In the genomic region with DNA sequence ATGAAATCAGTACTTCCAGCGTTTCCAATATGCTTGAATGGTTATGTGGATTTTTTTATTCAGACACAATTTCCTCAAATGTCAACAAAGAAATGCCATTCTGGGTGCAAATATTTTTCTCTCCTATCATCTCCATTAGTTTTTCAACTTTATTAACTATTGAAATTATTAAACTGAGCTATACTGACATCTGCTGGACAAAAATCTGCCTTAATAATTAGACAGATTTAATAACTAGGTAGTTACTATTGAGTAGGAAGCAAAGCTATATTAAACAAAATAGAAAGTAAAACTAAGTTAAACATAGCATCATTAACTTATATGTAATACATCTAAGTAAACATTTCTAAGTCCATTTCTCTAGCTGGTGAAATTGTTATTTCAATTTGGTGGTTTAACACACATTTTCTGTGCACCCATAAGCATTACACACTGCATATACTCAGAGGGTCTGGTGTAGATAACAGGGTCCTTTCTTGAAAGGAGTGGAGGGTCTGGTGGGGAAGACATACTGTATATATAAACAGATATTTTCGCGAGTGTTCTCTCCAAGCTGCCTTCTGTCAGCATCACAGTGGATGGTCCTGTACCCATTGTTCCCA, we compare ENCODE assay signal across 9 cellular contexts.
DNase-seq lines count a peak whose midpoint lies in the region; ATAC-seq and TF ChIP-seq lines count a peak whose summit lies in the region.
"Had no signal": no experiment of that assay in that cellular context is flagged by ENCODE, and none has a peak within 500 bp of the region (broad histone marks: within the 10 kb centered on the region; RNA-seq: fewer than 3 reads in every experiment).

No MANE protein-coding gene starts in this region.

- no peak overlapping the region for H3K4me2 ChIP-seq in OCI-LY3 (ENCODE audit: low read length)

- no peaks in the 10 kb centered on the region for H3K79me2 ChIP-seq in OCI-LY3 (ENCODE audit: low read length)

- no peaks in the 10 kb centered on the region for H3K9me3 ChIP-seq in cardiac muscle cell (ENCODE audit: low read depth)
- no peaks in the 10 kb centered on the region for H3K9me3 ChIP-seq in OCI-LY3 (ENCODE audit: insufficient read depth, low read length)
- H3K9me3 ChIP-seq in tibial artery = no peaks in the 10 kb centered on the region

- H3K4me3 ChIP-seq in cardiac muscle cell = no peak overlapping the region
- H3K4me3 ChIP-seq in OCI-LY3 (ENCODE audit: low read length) = no peak overlapping the region
- H3K4me3 ChIP-seq in foreskin fibroblast (ENCODE audit: low read depth in 1 of 2, low read length in 2 of 2) = no peak overlapping the region
- H3K4me3 ChIP-seq in tibial artery = no peak overlapping the region

- no peak overlapping the region for H3K9ac ChIP-seq in OCI-LY3 (ENCODE audit: low read length)

- no peak overlapping the region for H3K4me3 Mint-ChIP-seq in T-helper 2 cell treated with Interferon-gamma antibody and Interleukin-4, amounts not matched to agents 5 μg/mL and 100 μg/mL, for 36 hours

- H4K20me1 ChIP-seq in OCI-LY3 (ENCODE audit: insufficient read depth, low read length) = no peaks in the 10 kb centered on the region

- peaks cover 2% of the 10 kb centered on the region for H3K27me3 Mint-ChIP-seq in T-helper 2 cell treated with Interferon-gamma antibody and Interleukin-4, amounts not matched to agents 5 μg/mL and 100 μg/mL, for 36 hours (ENCODE audit: low read depth)

- intact Hi-C loops in left ventricle myocardium superior (cut with micrococcal nuclease) (loop anchor here (5.0 kb wide), 1 partner anchor 152 kb away; no protein-coding TSS in a partner anchor), tibial artery (cut with DNase I; ENCODE audit: low total_unique reads) (loop anchor here (5.0 kb wide), 1 partner anchor 147 kb away; no protein-coding TSS in a partner anchor)

- H3K4me1 Mint-ChIP-seq in T-helper 2 cell treated with Interferon-gamma antibody and Interleukin-4, amounts not matched to agents 5 μg/mL and 100 μg/mL, for 36 hours (ENCODE audit: low read depth) = no peaks in the 10 kb centered on the region

- peak; percentile 43 for TF ChIP-seq CTCF in cardiac muscle cell (IDR thresholded peaks at IDR 0.05; ENCODE audit: low read depth, low read length)
- TF ChIP-seq CTCF in OCI-LY3 (IDR thresholded peaks at IDR 0.05; ENCODE audit: low read depth, low read length) = peak; percentile 72
- peak; percentile 27 for TF ChIP-seq CTCF in foreskin fibroblast (IDR thresholded peaks at IDR 0.05; ENCODE audit: low read depth, low read length)
- TF ChIP-seq CTCF in tibial artery (IDR thresholded peaks at IDR 0.05) = peak; percentile 41 to 49

- no peaks in the 10 kb centered on the region for H3K36me3 Mint-ChIP-seq in T-helper 2 cell treated with Interferon-gamma antibody and Interleukin-4, amounts not matched to agents 5 μg/mL and 100 μg/mL, for 36 hours (ENCODE audit: low read depth)

- H3K27ac ChIP-seq in cardiac muscle cell (no peak overlapping the region), OCI-LY3 (ENCODE audit: low read length) (no peak overlapping the region), tibial artery (no peak overlapping the region)
- H3K27ac ChIP-seq: HL-60 had no signal

- H3K4me1 ChIP-seq in cardiac muscle cell (ENCODE audit: low read depth) (peaks cover 6% of the 10 kb centered on the region), OCI-LY3 (ENCODE audit: low read length) (no peaks in the 10 kb centered on the region), tibial artery (no peaks in the 10 kb centered on the region)

- no peak for ATAC-seq in left ventricle myocardium superior
- ATAC-seq in GM21447 (IDR thresholded peaks at IDR 0.05; ENCODE audit: unreplicated experiment) = no peak

- H3K36me3 ChIP-seq in cardiac muscle cell (no peaks in the 10 kb centered on the region), OCI-LY3 (replicated peaks; ENCODE audit: low read depth, low read length) (no peaks in the 10 kb centered on the region), tibial artery (no peaks in the 10 kb centered on the region)

- H3K27me3 ChIP-seq in cardiac muscle cell = no peaks in the 10 kb centered on the region
- no peaks in the 10 kb centered on the region for H3K27me3 ChIP-seq in OCI-LY3 (ENCODE audit: low read depth, low read length)
- no peaks in the 10 kb centered on the region for H3K27me3 ChIP-seq in tibial artery

- no peak overlapping the region for H3K27ac Mint-ChIP-seq in T-helper 2 cell treated with Interferon-gamma antibody and Interleukin-4, amounts not matched to agents 5 μg/mL and 100 μg/mL, for 36 hours

- no peaks in the 10 kb centered on the region for H3K9me3 Mint-ChIP-seq in T-helper 2 cell treated with Interferon-gamma antibody and Interleukin-4, amounts not matched to agents 5 μg/mL and 100 μg/mL, for 36 hours

- DNase-seq in cardiac muscle cell (ENCODE audit: low read depth in 1 of 2, low spot score in 1 of 2) = peak; percentile 27 to 32
- no peak for DNase-seq in left ventricle myocardium superior
- peak in 1 of 2 donors; percentile 8 for DNase-seq in foreskin fibroblast
- no peak for DNase-seq in tibial artery
- no peak for DNase-seq in T-helper 2 cell treated with Interferon-gamma antibody and Interleukin-4, amounts not matched to agents 5 μg/mL and 100 μg/mL, for 36 hours (ENCODE audit: low spot score)
- no peak for DNase-seq in SW 1271 (lab: John Stamatoyannopoulos, UW)

- no peak overlapping the region for H2AFZ ChIP-seq in OCI-LY3 (ENCODE audit: low read depth, low read length)

Comparison
In these comparisons a context has a peak if more than half of its experiments do, and no peak if none do; other contexts are left out.
1. DNase-seq: peak in cardiac muscle cell (2 of 2); none in left ventricle myocardium superior (single experiment), tibial artery (0 of 2), T-helper 2 cell treated with Interferon-gamma antibody and Interleukin-4, amounts not matched to agents 5 μg/mL and 100 μg/mL, for 36 hours (single experiment) and SW 1271 (0 of 2).
2. Peak in every context shown above with its lines, with median percentiles within 50 percentile points of each other: CTCF ChIP-seq.